ENCODE assay signal across 17 cellular contexts in genomic region chrX:7262551-7262950, GRCh38.
DNase-seq lines count a peak whose midpoint lies in the region; ATAC-seq and TF ChIP-seq lines count a peak whose summit lies in the region.
"Had no signal": no experiment of that assay in that cellular context is flagged by ENCODE, and none has a peak within 500 bp of the region (broad histone marks: within the 10 kb centered on the region; RNA-seq: fewer than 3 reads in every experiment).

No MANE protein-coding gene starts in this region.

- peaks cover 19% of the 10 kb centered on the region for H3K4me1 Mint-ChIP-seq in nephron
- no peaks in the 10 kb centered on the region for H3K4me1 Mint-ChIP-seq in CD4-positive, alpha-beta memory T cell
- H3K4me1 Mint-ChIP-seq: GM23338 had no signal

- peaks cover 8% of the 10 kb centered on the region; the same call in 1 of the 2 replicates for H3K9me3 ChIP-seq in BLaER1
- H3K9me3 ChIP-seq in SU-DHL-6 (ENCODE audit: insufficient read depth, low read length), result no peaks in the 10 kb centered on the region
- H3K9me3 ChIP-seq in CD4-positive, alpha-beta memory T cell (ENCODE audit: control insufficient read depth in 1 of 2, low read length in 2 of 2), result no peaks in the 10 kb centered on the region
- H3K9me3 ChIP-seq in smooth muscle cell (replicated peaks; ENCODE audit: low read depth), result no peaks in the 10 kb centered on the region
- H3K9me3 ChIP-seq: SJSA1 had no signal

- TF ChIP-seq CTCF in SU-DHL-6 (IDR thresholded peaks at IDR 0.05; ENCODE audit: insufficient read depth, low read length, poor library complexity, severe bottlenecking) (no peak), nephron (IDR thresholded peaks at IDR 0.05; ENCODE audit: unreplicated experiment in 3 of 3) (no peak), smooth muscle cell (IDR thresholded peaks at IDR 0.05; ENCODE audit: borderline replicate concordance, insufficient read depth, poor library complexity, severe bottlenecking) (no peak)

- intact Hi-C loops in CD4-positive, alpha-beta memory T cell (cut with micrococcal nuclease), result no loop called here

- peak; percentile 10 for DNase-seq in NAMALWA (ENCODE audit: low spot score)
- DNase-seq in CD4-positive, alpha-beta memory T cell, result no peak
- DNase-seq in activated CD8-positive, alpha-beta memory T cell treated with anti-CD3 and anti-CD28 coated beads, Interleukin-2, amount 50 U/mL, for 4 hours, result no peak
- DNase-seq in smooth muscle cell (lab: John Stamatoyannopoulos, UW; ENCODE audit: unreplicated experiment), result no peak
- DNase-seq: DND-41, HCEC 1CT, MM.1S, NCI-H1105, NCI-H2081 treated with DMSO at 0.1 percent for 48 hours, NCI-H510A had no signal

- POLR2A ChIA-PET in CD4-positive, alpha-beta memory T cell (lab: Charles Lee; ENCODE audit: partially characterized antibody), result no interaction called here

- H3K9me3 Mint-ChIP-seq in nephron, result peaks cover 3% of the 10 kb centered on the region
- no peaks in the 10 kb centered on the region for H3K9me3 Mint-ChIP-seq in CD4-positive, alpha-beta memory T cell
- H3K9me3 Mint-ChIP-seq: GM23338 had no signal

- no peaks in the 10 kb centered on the region; the same call in 1 of the 2 replicates for H3F3A ChIP-seq in SU-DHL-6 (ENCODE audit: insufficient read depth)
- H3F3A ChIP-seq in smooth muscle cell (ENCODE audit: low read depth), result no peaks in the 10 kb centered on the region

- no peak overlapping the region for H3K9ac ChIP-seq in BLaER1
- no peak overlapping the region for H3K9ac ChIP-seq in SU-DHL-6 (ENCODE audit: low read length)
- no peak overlapping the region for H3K9ac ChIP-seq in smooth muscle cell (ENCODE audit: low read depth)

- H3K4me2 ChIP-seq in BLaER1 (peak overlapping the region; percentile 30; the same call in 1 of the 2 replicates), SU-DHL-6 (ENCODE audit: low read depth, low read length, poor library complexity, severe bottlenecking) (no peak overlapping the region), smooth muscle cell (no peak overlapping the region)
- H3K4me2 ChIP-seq: GM23338 had no signal

- H3K4me3 Mint-ChIP-seq in nephron, result no peak overlapping the region
- no peak overlapping the region for H3K4me3 Mint-ChIP-seq in CD4-positive, alpha-beta memory T cell
- H3K4me3 Mint-ChIP-seq: GM23338 had no signal

- H3K4me3 ChIP-seq in BLaER1, result no peak overlapping the region
- H3K4me3 ChIP-seq in SU-DHL-6 (ENCODE audit: insufficient read depth, low read length, poor library complexity, severe bottlenecking), result no peak overlapping the region
- no peak overlapping the region for H3K4me3 ChIP-seq in CD4-positive, alpha-beta memory T cell (ENCODE audit: low read length in 2 of 2)
- H3K4me3 ChIP-seq in smooth muscle cell, result no peak overlapping the region
- H3K4me3 ChIP-seq: GM23338, SJSA1 had no signal

- ATAC-seq in SK-N-SH treated with all-trans-retinoic acid at 6 μM for 48 hours, result no peak
- ATAC-seq: GM23338, Panc1 had no signal

- H3K27ac Mint-ChIP-seq in nephron, result peak overlapping the region; percentile 87 to 91 (median 88)
- no peak overlapping the region for H3K27ac Mint-ChIP-seq in CD4-positive, alpha-beta memory T cell
- H3K27ac Mint-ChIP-seq: GM23338 had no signal

- H4K20me1 ChIP-seq in BLaER1 (no peaks in the 10 kb centered on the region), SU-DHL-6 (ENCODE audit: low read depth, low read length) (no peaks in the 10 kb centered on the region), smooth muscle cell (ENCODE audit: low read depth) (no peaks in the 10 kb centered on the region)

- H3K27ac ChIP-seq in BLaER1, result no peak overlapping the region
- H3K27ac ChIP-seq in SU-DHL-6 (ENCODE audit: low read depth, low read length), result peak overlapping the region; percentile 64
- H3K27ac ChIP-seq in CD4-positive, alpha-beta memory T cell (ENCODE audit: low read depth, low read length), result no peak overlapping the region
- no peak overlapping the region for H3K27ac ChIP-seq in smooth muscle cell (ENCODE audit: low read depth)
- H3K27ac ChIP-seq: SJSA1 had no signal

- H3K36me3 ChIP-seq in BLaER1, result peaks cover 13% of the 10 kb centered on the region
- H3K36me3 ChIP-seq in SU-DHL-6 (ENCODE audit: low read length), result peaks cover 6% of the 10 kb centered on the region; the same call in 1 of the 2 replicates
- H3K36me3 ChIP-seq in CD4-positive, alpha-beta memory T cell (ENCODE audit: insufficient read depth, low read length), result no peaks in the 10 kb centered on the region
- no peaks in the 10 kb centered on the region for H3K36me3 ChIP-seq in smooth muscle cell (ENCODE audit: low read depth)
- H3K36me3 ChIP-seq: SJSA1 had no signal

- peaks cover 34% of the 10 kb centered on the region for H3K36me3 Mint-ChIP-seq in nephron (ENCODE audit: low read depth)
- H3K36me3 Mint-ChIP-seq in CD4-positive, alpha-beta memory T cell, result peaks cover 22 to 41% of the 10 kb centered on the region in 2 donors

- peaks cover 22% of the 10 kb centered on the region for H3K4me1 ChIP-seq in BLaER1
- no peaks in the 10 kb centered on the region for H3K4me1 ChIP-seq in CD4-positive, alpha-beta memory T cell (ENCODE audit: insufficient read depth, low read length)
- H3K4me1 ChIP-seq in smooth muscle cell (ENCODE audit: low read depth), result no peaks in the 10 kb centered on the region
- H3K4me1 ChIP-seq: SJSA1 had no signal

- CTCF ChIA-PET in CD4-positive, alpha-beta memory T cell (lab: Charles Lee; ENCODE audit: partially characterized antibody), result no interaction called here

- no peaks in the 10 kb centered on the region for H3K27me3 ChIP-seq in BLaER1
- no peaks in the 10 kb centered on the region for H3K27me3 ChIP-seq in SU-DHL-6 (ENCODE audit: low read length)
- H3K27me3 ChIP-seq in CD4-positive, alpha-beta memory T cell (ENCODE audit: insufficient read depth, low read length), result no peaks in the 10 kb centered on the region
- no peaks in the 10 kb centered on the region for H3K27me3 ChIP-seq in smooth muscle cell (ENCODE audit: low read depth)
- H3K27me3 ChIP-seq: SJSA1 had no signal

- H3K79me2 ChIP-seq in SU-DHL-6 (ENCODE audit: insufficient read depth, low read length) (no peaks in the 10 kb centered on the region), smooth muscle cell (ENCODE audit: low read depth) (no peaks in the 10 kb centered on the region)

- H2AFZ ChIP-seq in SU-DHL-6 (ENCODE audit: low read depth, low read length, severe bottlenecking) (no peak overlapping the region), smooth muscle cell (ENCODE audit: low read depth) (no peak overlapping the region)
- H2AFZ ChIP-seq: GM23338 had no signal

- H3K27me3 Mint-ChIP-seq in nephron (ENCODE audit: low read depth), result no peaks in the 10 kb centered on the region
- H3K27me3 Mint-ChIP-seq in CD4-positive, alpha-beta memory T cell, result no peaks in the 10 kb centered on the region

- H3K9me2 ChIP-seq in SU-DHL-6 (replicated peaks; ENCODE audit: insufficient read depth, low read length), result no peaks in the 10 kb centered on the region

TF ChIP-seq in SK-N-SH treated with all-trans-retinoic acid at 6 μM for 48 hours, 23 proteins besides CTCF, POLR2A, EP300 and RAD21:
- TF ChIP-seq ZNF70 (CRISPR knock-in tag; IDR thresholded peaks at IDR 0.05) (no peak), RARB (CRISPR knock-in tag; IDR thresholded peaks at IDR 0.05) (no peak), OSR1 (CRISPR knock-in tag; IDR thresholded peaks at IDR 0.05) (no peak), ZNF8 (CRISPR knock-in tag; IDR thresholded peaks at IDR 0.05) (no peak), ZFP30 (CRISPR knock-in tag; IDR thresholded peaks at IDR 0.05) (no peak), ESRRG (CRISPR knock-in tag; IDR thresholded peaks at IDR 0.05) (no peak), ZFP3 (CRISPR knock-in tag; IDR thresholded peaks at IDR 0.05) (no peak)
TF ChIP-seq in SK-N-SH treated with all-trans-retinoic acid at 6 μM for 48 hours: peak in this region for 0.

Comparison
In these comparisons a context has a peak if more than half of its experiments do, and no peak if none do; other contexts are left out.
1. H3K27ac Mint-ChIP-seq: peak in nephron (3 of 3); none in CD4-positive, alpha-beta memory T cell (0 of 7).